In genomic region chr3:189841474-189842205, GRCh38 we compare ENCODE assay signal across 9 cellular contexts.
DNase-seq lines count a peak whose midpoint lies in the region; ATAC-seq lines count a peak whose summit lies in the region.
"Had no signal": no experiment of that assay in that cellular context is flagged by ENCODE, and none has a peak within 500 bp of the region (broad histone marks: within the 10 kb centered on the region; RNA-seq: fewer than 3 reads in every experiment).

No MANE protein-coding gene starts in this region.

- H3K27ac Mint-ChIP-seq in T-helper 1 cell treated with Interleukin-12 subunit alpha and Interleukin-12 subunit beta and Interleukin-4 antibody, amounts not matched to agents 30 μg/mL and 1 μg/mL, for 36 hours = no peak overlapping the region
- H3K27ac Mint-ChIP-seq: activated CD4-positive, alpha-beta memory T cell treated with anti-CD3 and anti-CD28 coated beads for 36 hours had no signal

- H3K9me3 Mint-ChIP-seq in T-helper 1 cell treated with Interleukin-12 subunit alpha and Interleukin-12 subunit beta and Interleukin-4 antibody, amounts not matched to agents 30 μg/mL and 1 μg/mL, for 36 hours = no peaks in the 10 kb centered on the region
- H3K9me3 Mint-ChIP-seq: activated CD4-positive, alpha-beta memory T cell treated with anti-CD3 and anti-CD28 coated beads for 36 hours had no signal

- DNase-seq in AG20443 (ENCODE audit: low spot score) = peak; percentile 23
- peak; percentile 85 for DNase-seq in islet precursor cell
- no peak for DNase-seq in GOT3 (lab: John Stamatoyannopoulos, UW)
- DNase-seq in T-helper 9 cell = no peak
- DNase-seq in activated CD4-positive, alpha-beta T cell treated with anti-CD3 and anti-CD28 coated beads for 1 hour = no peak
- DNase-seq in Right ventricle myocardium inferior (ENCODE audit: missing footprints) = no peak
- DNase-seq: activated CD4-positive, alpha-beta memory T cell treated with anti-CD3 and anti-CD28 coated beads for 36 hours had no signal

- H3K4me3 Mint-ChIP-seq in T-helper 1 cell treated with Interleukin-12 subunit alpha and Interleukin-12 subunit beta and Interleukin-4 antibody, amounts not matched to agents 30 μg/mL and 1 μg/mL, for 36 hours = peak overlapping the region; percentile 1
- H3K4me3 Mint-ChIP-seq: activated CD4-positive, alpha-beta memory T cell treated with anti-CD3 and anti-CD28 coated beads for 36 hours had no signal

- peaks cover 10% of the 10 kb centered on the region for H3K4me1 Mint-ChIP-seq in T-helper 1 cell treated with Interleukin-12 subunit alpha and Interleukin-12 subunit beta and Interleukin-4 antibody, amounts not matched to agents 30 μg/mL and 1 μg/mL, for 36 hours (ENCODE audit: low read depth)

- intact Hi-C loops in Right ventricle myocardium inferior (cut with DNase I) = no loop called here

- ATAC-seq in HG02759 (IDR thresholded peaks at IDR 0.05; ENCODE audit: unreplicated experiment) (peak; percentile 74), Right ventricle myocardium inferior (no peak)

- H3K27me3 Mint-ChIP-seq in T-helper 1 cell treated with Interleukin-12 subunit alpha and Interleukin-12 subunit beta and Interleukin-4 antibody, amounts not matched to agents 30 μg/mL and 1 μg/mL, for 36 hours (ENCODE audit: low read depth) = peaks cover under 1% of the 10 kb centered on the region

- no peaks in the 10 kb centered on the region for H3K36me3 Mint-ChIP-seq in T-helper 1 cell treated with Interleukin-12 subunit alpha and Interleukin-12 subunit beta and Interleukin-4 antibody, amounts not matched to agents 30 μg/mL and 1 μg/mL, for 36 hours (ENCODE audit: low read depth)
- H3K36me3 Mint-ChIP-seq: activated CD4-positive, alpha-beta memory T cell treated with anti-CD3 and anti-CD28 coated beads for 36 hours had no signal

Comparison
In these comparisons a context has a peak if more than half of its experiments do, and no peak if none do; other contexts are left out.
1. DNase-seq: peak in AG20443 (single experiment) and islet precursor cell (single experiment); none in GOT3 (single experiment), T-helper 9 cell (single experiment), activated CD4-positive, alpha-beta T cell treated with anti-CD3 and anti-CD28 coated beads for 1 hour (single experiment) and Right ventricle myocardium inferior (single experiment).